ENCODE assay signal across 20 cellular contexts in genomic region chr4:145824469-145824868, GRCh38.
DNase-seq lines count a peak whose midpoint lies in the region; FAIRE-seq and TF ChIP-seq lines count a peak whose summit lies in the region.
"Had no signal": no experiment of that assay in that cellular context is flagged by ENCODE, and none has a peak within 500 bp of the region (broad histone marks: within the 10 kb centered on the region; RNA-seq: fewer than 3 reads in every experiment).

No MANE protein-coding gene starts in this region.

- DNase-seq in BE2C (peak; percentile 84), GM12892 (ENCODE audit: insufficient read length) (no peak), SK-N-DZ (ENCODE audit: low spot score) (peak; percentile 26), iPS-NIHi11 (ENCODE audit: low spot score) (peak; percentile 70), NCI-H510A treated with DMSO at 0.1 percent for 48 hours (lab: John Stamatoyannopoulos, UW) (no peak), putamen (ENCODE audit: low spot score) (no peak)
- no peak for DNase-seq in effector CD8-positive, alpha-beta T cell (lab: John Stamatoyannopoulos, UW)
- DNase-seq: activated CD8-positive, alpha-beta T cell treated with anti-CD3 and anti-CD28 coated beads for 36 hours; activated naive CD4-positive, alpha-beta T cell treated with anti-CD3 and anti-CD28 coated beads for 36 hours; activated T-cell treated with anti-CD3 and anti-CD28 coated beads for 4 hours; aorta; CD4-positive, CD25-positive, alpha-beta regulatory T cell; HCEC 1CT; heart right ventricle; immature natural killer cell; left ventricle myocardium inferior; NCI-H1436 treated with DMSO at 0.1 percent for 48 hours; NCI-H2227 treated with DMSO at 0.1 percent for 48 hours; stimulated activated CD8-positive, alpha-beta memory T cell treated with anti-CD3 and anti-CD28 coated beads, Interleukin-4, amount 100 ng/mL, for 48 hours; SW 1271 had no signal

- peaks cover 3% of the 10 kb centered on the region for H3K36me3 ChIP-seq in BE2C

- no peak overlapping the region for H3K4me3 ChIP-seq in BE2C (ENCODE audit: low read depth, low read length)
- H3K4me3 ChIP-seq: heart right ventricle, left ventricle myocardium inferior had no signal

- no peak for TF ChIP-seq POLR2A in GM12892 (IDR thresholded peaks at IDR 0.05; ENCODE audit: low read depth, low read length)

- no peaks in the 10 kb centered on the region for H3K9me3 ChIP-seq in BE2C
- H3K9me3 ChIP-seq: heart right ventricle, left ventricle myocardium inferior had no signal

- no peaks in the 10 kb centered on the region for H3K27me3 ChIP-seq in BE2C
- H3K27me3 ChIP-seq: heart right ventricle had no signal

- TF ChIP-seq CTCF in BE2C (IDR thresholded peaks at IDR 0.05; ENCODE audit: low read depth, low read length), result no peak; the same call in 1 of the 2 replicates

- peak; percentile 46 for FAIRE-seq in GM12892 (lab: Jason Lieb, UNC)

- peaks cover 13% of the 10 kb centered on the region for H3K4me1 ChIP-seq in BE2C

Comparison
In these comparisons a context has a peak if more than half of its experiments do, and no peak if none do; other contexts are left out.
1. DNase-seq: peak in BE2C (single experiment), SK-N-DZ (single experiment) and iPS-NIHi11 (single experiment); none in GM12892 (single experiment), NCI-H510A treated with DMSO at 0.1 percent for 48 hours (single experiment), effector CD8-positive, alpha-beta T cell (single experiment) and putamen (single experiment).